12 cellular contexts compared by ENCODE assay signal in the genomic region with DNA sequence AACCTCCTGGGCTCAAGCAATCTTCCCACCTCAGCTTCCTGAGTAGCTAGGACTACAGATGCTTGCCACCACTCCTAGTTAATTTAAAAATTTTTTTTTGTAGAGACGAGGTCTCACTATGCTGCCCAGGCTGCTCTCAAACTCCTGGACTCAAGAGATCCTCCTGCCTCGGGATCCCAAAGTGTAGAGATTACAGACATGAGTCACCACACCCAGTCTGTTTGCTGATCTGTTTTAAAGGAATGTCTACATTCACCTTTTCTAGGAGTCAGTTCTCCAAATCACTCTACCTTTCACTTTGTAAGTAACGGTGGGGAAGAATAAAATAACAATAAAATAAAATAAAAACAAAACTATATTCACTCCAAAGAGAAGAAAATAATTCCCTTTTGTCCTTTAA.
DNase-seq lines count a peak whose midpoint lies in the region; ATAC-seq and TF ChIP-seq lines count a peak whose summit lies in the region.
"Had no signal": no experiment of that assay in that cellular context is flagged by ENCODE, and none has a peak within 500 bp of the region (broad histone marks: within the 10 kb centered on the region; RNA-seq: fewer than 3 reads in every experiment).

No MANE protein-coding gene starts in this region.

- no peak for TF ChIP-seq CTCF in AG04450 (IDR thresholded peaks at IDR 0.05; ENCODE audit: low read depth, low read length)
- TF ChIP-seq CTCF in chondrocyte (IDR thresholded peaks at IDR 0.05), result no peak
- no peak for TF ChIP-seq CTCF in GM13977 (IDR thresholded peaks at IDR 0.05; ENCODE audit: extremely low read depth, insufficient read depth, missing control alignments)

- H3K4me3 ChIP-seq in AG04450 (ENCODE audit: low read depth, low read length) (no peak overlapping the region), muscle layer of duodenum (ENCODE audit: low read depth in 1 of 2, low read length in 2 of 2) (no peak overlapping the region)
- H3K4me3 ChIP-seq: suprapubic skin had no signal

- H3K27ac ChIP-seq in AG04450 (ENCODE audit: low read depth, low read length) (peak overlapping the region; percentile 11), muscle layer of duodenum (ENCODE audit: low read length) (peak overlapping the region; percentile 32)
- H3K27ac ChIP-seq: suprapubic skin had no signal

- H3K9me3 ChIP-seq in AG04450 (ENCODE audit: control insufficient read depth, insufficient read depth, low read length), result peaks cover 7% of the 10 kb centered on the region
- peaks cover 0 to 5% of the 10 kb centered on the region in 2 donors for H3K9me3 ChIP-seq in muscle layer of duodenum (ENCODE audit: control insufficient read depth in 1 of 2, low read length in 2 of 2)

- peaks cover 76% of the 10 kb centered on the region for H3K4me1 Mint-ChIP-seq in chondrocyte (ENCODE audit: low read depth)

- peaks cover 48% of the 10 kb centered on the region for H3K36me3 Mint-ChIP-seq in chondrocyte (ENCODE audit: low read depth)

- CTCF ChIA-PET in AG04450 (lab: Charles Lee), result no interaction called here

- in situ Hi-C loops in GM13977 (cut with MboI; ENCODE audit: low pct_unique_long_range_greater_than_20kb, low sequenced_read_pairs, unreplicated experiment), result no loop called here

- H3K27me3 ChIP-seq in AG04450 (ENCODE audit: control insufficient read depth, insufficient read depth, low read length) (no peaks in the 10 kb centered on the region), muscle layer of duodenum (ENCODE audit: low read depth, low read length) (no peaks in the 10 kb centered on the region)
- H3K27me3 ChIP-seq: suprapubic skin had no signal

- POLR2A ChIA-PET in AG04450 (lab: Yijun Ruan, JAX), result interaction anchor here (0.7 to 1.3 kb wide), 2 partner anchors 9 to 261 kb away, joined by 3 read pairs; no protein-coding TSS in a partner anchor

- DNase-seq in AG04450 (ENCODE audit: low read depth, low spot score) (no peak), LoVo (ENCODE audit: low spot score) (peak; percentile 48), chondrocyte (ENCODE audit: low spot score) (no peak), GM13977 (ENCODE audit: low spot score) (no peak), NCI-H2227 (lab: John Stamatoyannopoulos, UW; ENCODE audit: unreplicated experiment) (no peak)
- DNase-seq in activated CD4-positive, alpha-beta T cell treated with anti-CD3 and anti-CD28 coated beads, Interleukin-2, amount 50 U/mL, for 48 hours, result no peak
- DNase-seq: activated CD4-positive, alpha-beta T cell treated with anti-CD3 and anti-CD28 coated beads, Interleukin-2, amount 10 ng/mL, durations not matched to agents 7 days and 5 days; activated naive CD4-positive, alpha-beta T cell treated with anti-CD3 and anti-CD28 coated beads, Interleukin-2, amount 50 U/mL, for 16 hours; SHP77 treated with DMSO at 0.1 percent for 48 hours had no signal

- no peaks in the 10 kb centered on the region for H3K27me3 Mint-ChIP-seq in chondrocyte (ENCODE audit: low read depth)

- no peaks in the 10 kb centered on the region for H3K9me3 Mint-ChIP-seq in chondrocyte (ENCODE audit: low read depth)

- no peaks in the 10 kb centered on the region for H3K36me3 ChIP-seq in muscle layer of duodenum (ENCODE audit: control insufficient read depth in 1 of 2, insufficient read depth in 2 of 2, low read length in 2 of 2)

- no peak for ATAC-seq in HG03520 (IDR thresholded peaks at IDR 0.05; ENCODE audit: unreplicated experiment)

- H3K27ac Mint-ChIP-seq in chondrocyte (ENCODE audit: unreplicated experiment), result peak overlapping the region; percentile 97

- H3K4me1 ChIP-seq in muscle layer of duodenum (ENCODE audit: control insufficient read depth in 1 of 2, insufficient read depth in 2 of 2, low read length in 2 of 2), result peaks cover 0 to 46% of the 10 kb centered on the region in 2 donors

- peak overlapping the region; percentile 15 for H3K4me3 Mint-ChIP-seq in chondrocyte (ENCODE audit: unreplicated experiment)
- H3K4me3 Mint-ChIP-seq: activated CD4-positive, alpha-beta T cell treated with anti-CD3 and anti-CD28 coated beads, Interleukin-2, amount 10 ng/mL, durations not matched to agents 7 days and 5 days had no signal
